In genomic region chr3:152879790-152880174, GRCh38 we compare ENCODE assay signal across 20 cellular contexts. TPM values are rescaled to one million over a fixed set of nuclear protein-coding genes. Genes with fewer than 3 reads are reported as not detected.
"Had no signal": no experiment of that assay in that cellular context is flagged by ENCODE, and none has a peak within 500 bp of the region (broad histone marks: within the 10 kb centered on the region; RNA-seq: fewer than 3 reads in every experiment).

No MANE protein-coding gene starts in this region.

- H3K9me3 ChIP-seq: MG63, SK-N-SH had no signal

- H3K4me3 ChIP-seq: MG63 had no signal

- DNase-seq: Karpas-422, KG1, MG63, NCI-H1092, NCI-H1105 treated with DMSO at 0.1 percent for 48 hours, NCI-H1436, NCI-H187, NCI-H2029, NCI-H2081 treated with DMSO at 0.1 percent for 48 hours, NCI-H2171, NCI-H226, NCI-H446, NCI-H510A, NCI-H524 treated with DMSO at 0.1 percent for 48 hours, NCI-H69, NCI-H774, SHP77, SK-N-SH, SW 1271 had no signal

- H3K27ac ChIP-seq: RWPE1 had no signal

- H3K27me3 ChIP-seq: MG63 had no signal

- H3K36me3 ChIP-seq: MG63 had no signal

RNA-seq across cellular contexts. Expression of gene P2RY1, which starts 44.9 kb away (rescaled TPM):
- polyA plus RNA-seq: SK-N-SH had no signal
